ENCODE assay signal across 1 cellular context in genomic region chr4:59818656-59819055, GRCh38.
TF ChIP-seq lines count a peak whose summit lies in the region.

No MANE protein-coding gene starts in this region.

TF ChIP-seq in HepG2, 621 proteins besides CTCF, POLR2A, EP300 and RAD21 (continued from another document):
- no peak for TF ChIP-seq ATF5 (CRISPR knock-in tag; IDR thresholded peaks at IDR 0.05; ENCODE audit: low read depth)
- TF ChIP-seq ZBTB4 (CRISPR knock-in tag; IDR thresholded peaks at IDR 0.05; ENCODE audit: borderline replicate concordance), result no peak
- no peak for TF ChIP-seq ZMYM4 (CRISPR knock-in tag; IDR thresholded peaks at IDR 0.05)
